In genomic region chr17:80181431-80181830, GRCh38 we compare ENCODE assay signal across 6 cellular contexts. TPM values are rescaled to one million over a fixed set of nuclear protein-coding genes. Genes with fewer than 3 reads are reported as not detected.
"Had no signal": no experiment of that assay in that cellular context is flagged by ENCODE, and none has a peak within 500 bp of the region (broad histone marks: within the 10 kb centered on the region; RNA-seq: fewer than 3 reads in every experiment).

No MANE protein-coding gene starts in this region.

- H2AFZ ChIP-seq: GM23338 had no signal

- DNase-seq: HFFc6, IMR-90 had no signal

- H3K4me3 ChIP-seq: GM23338, HAP-1, K562 had no signal

- H3K36me3 ChIP-seq: HAP-1 had no signal

- H3K4me2 ChIP-seq: GM23338 had no signal

- H3K4me1 ChIP-seq: HAP-1 had no signal

- H3K9me3 ChIP-seq: HAP-1 had no signal

RNA-seq across cellular contexts. Expression of gene CARD14, which starts 11.6 kb away (rescaled TPM):
- total RNA-seq: H1, HFFc6, IMR-90, K562 had no signal
- polyA plus RNA-seq: IMR-90, K562 had no signal
